ENCODE assay signal across 1 cellular context in genomic region chr12:19179986-19180385, GRCh38.
TF ChIP-seq lines count a peak whose summit lies in the region.

No MANE protein-coding gene starts in this region.

TF ChIP-seq in WTC11, 78 proteins besides CTCF, POLR2A, EP300 and RAD21 (continued from another document):
- no peak for TF ChIP-seq PRDM15 (CRISPR knock-in tag; IDR thresholded peaks at IDR 0.05)
- TF ChIP-seq ATF1 (CRISPR knock-in tag; IDR thresholded peaks at IDR 0.05): no peak
- no peak for TF ChIP-seq ERG (CRISPR knock-in tag; IDR thresholded peaks at IDR 0.05)
- no peak for TF ChIP-seq NR1H2 (CRISPR knock-in tag; IDR thresholded peaks at IDR 0.05)
- TF ChIP-seq HMGA2 (CRISPR knock-in tag; IDR thresholded peaks at IDR 0.05): no peak
- TF ChIP-seq ZNF317 (CRISPR knock-in tag; IDR thresholded peaks at IDR 0.05; ENCODE audit: borderline replicate concordance, low read depth): no peak
